9 cellular contexts compared by ENCODE assay signal in the genomic region with DNA sequence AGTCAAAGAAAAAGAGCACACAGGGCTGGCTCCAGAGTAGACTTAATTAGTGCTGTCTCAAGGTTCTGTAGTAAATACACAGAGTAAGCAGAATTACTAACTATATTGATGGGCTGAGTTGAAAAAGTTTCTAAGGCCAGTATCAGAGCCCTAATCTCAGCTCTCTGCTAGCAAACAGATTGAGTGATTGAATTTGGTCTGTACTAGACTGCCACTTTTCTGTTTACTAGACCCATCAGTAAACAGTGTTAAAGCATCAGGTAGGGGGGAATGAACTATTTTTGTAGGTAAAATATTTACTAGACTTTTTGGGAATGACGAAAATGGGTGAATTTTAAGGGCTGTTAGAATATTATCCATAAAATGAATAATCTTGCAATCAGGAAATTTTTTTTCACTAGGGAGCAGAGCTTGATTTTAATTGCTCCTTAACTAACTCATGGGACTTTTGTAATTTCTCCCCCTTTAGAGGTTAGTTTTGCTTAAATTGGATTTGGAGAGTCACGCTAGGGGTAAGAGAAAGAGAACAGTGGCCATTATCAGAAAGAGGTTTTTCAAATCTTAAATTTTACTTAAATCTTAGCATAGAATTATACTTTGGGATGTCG. TPM values are rescaled to one million over a fixed set of nuclear protein-coding genes. Genes with fewer than 3 reads are reported as not detected.
A peak's percentile ranks its signal among the peaks of the same experiment; 100 is the strongest.
DNase-seq lines count a peak whose midpoint lies in the region; ATAC-seq and TF ChIP-seq lines count a peak whose summit lies in the region.
"Had no signal": no experiment of that assay in that cellular context is flagged by ENCODE, and none has a peak within 500 bp of the region (broad histone marks: within the 10 kb centered on the region; RNA-seq: fewer than 3 reads in every experiment).

No MANE protein-coding gene starts in this region.

- no peak for TF ChIP-seq CTCF in A673 (conservative IDR thresholded peaks at IDR 0.05; ENCODE audit: low read depth, low read length)

- no peak for ATAC-seq in natural killer cell treated with Interleukin-12 subunit alpha and Interleukin-12 subunit beta and Interleukin-15 and Interleukin-18, amount 100 ng/mL, for 72 hours
- no peak for ATAC-seq in HG02623 (IDR thresholded peaks at IDR 0.05; ENCODE audit: unreplicated experiment)

- H3K4me3 Mint-ChIP-seq in natural killer cell treated with Interleukin-12 subunit alpha and Interleukin-12 subunit beta and Interleukin-15 and Interleukin-18, amount 100 ng/mL, for 72 hours: peak overlapping the region; percentile 65

- intact Hi-C loops in A673 (cut with micrococcal nuclease; ENCODE audit: unreplicated experiment): no loop called here

- H3K27ac ChIP-seq in A673 (ENCODE audit: low read depth, low read length, poor library complexity, severe bottlenecking): no peak overlapping the region
- H3K27ac ChIP-seq in ectodermal cell (ENCODE audit: insufficient read depth, low read depth, low read length, poor library complexity, severe bottlenecking): no peak overlapping the region

- no peak for DNase-seq in A673 (ENCODE audit: low spot score)
- DNase-seq in MG63: no peak
- no peak for DNase-seq in natural killer cell treated with Interleukin-12 subunit alpha and Interleukin-12 subunit beta and Interleukin-15 and Interleukin-18, amount 100 ng/mL, for 72 hours (ENCODE audit: low spot score)
- no peak for DNase-seq in OCI-M2 (lab: John Stamatoyannopoulos, UW; ENCODE audit: unreplicated experiment)
- DNase-seq in NCI-H1694 treated with DMSO at 0.1 percent for 48 hours (lab: John Stamatoyannopoulos, UW): no peak
- no peak for DNase-seq in NCI-H748 treated with DMSO at 0.1 percent for 48 hours (lab: John Stamatoyannopoulos, UW)
- DNase-seq: NCI-H1417 treated with DMSO at 0.1 percent for 48 hours had no signal

- H3K4me1 ChIP-seq in A673 (ENCODE audit: insufficient read depth, low read length, poor library complexity, severe bottlenecking) (no peaks in the 10 kb centered on the region), ectodermal cell (ENCODE audit: control insufficient read depth, insufficient read depth, low read length) (peaks cover 2% of the 10 kb centered on the region)

- 48 to 66% methylated on average over 2 of the region's 3 CpGs for WGBS in ectodermal cell, 2 experiments

- H3K36me3 ChIP-seq in A673 (ENCODE audit: insufficient read depth, low read length, poor library complexity, severe bottlenecking) (no peaks in the 10 kb centered on the region), MG63 (no peaks in the 10 kb centered on the region), ectodermal cell (ENCODE audit: control insufficient read depth, insufficient read depth, low read length) (no peaks in the 10 kb centered on the region)

- H3K27me3 ChIP-seq in A673 (replicated peaks; ENCODE audit: insufficient read depth, low read depth, low read length, poor library complexity): peaks cover 48% of the 10 kb centered on the region
- H3K27me3 ChIP-seq in MG63: peaks cover 14% of the 10 kb centered on the region
- peaks cover 18% of the 10 kb centered on the region for H3K27me3 ChIP-seq in ectodermal cell (ENCODE audit: control insufficient read depth, insufficient read depth, low read length, poor library complexity, severe bottlenecking)

- BruUV-seq in A673 (replicated peaks; lab: Mats Ljungman, UMichigan): no TSS peak

- no peaks in the 10 kb centered on the region for H3K36me3 Mint-ChIP-seq in natural killer cell treated with Interleukin-12 subunit alpha and Interleukin-12 subunit beta and Interleukin-15 and Interleukin-18, amount 100 ng/mL, for 72 hours

- H3K9me3 ChIP-seq in A673 (ENCODE audit: low read depth, low read length, poor library complexity, severe bottlenecking) (no peaks in the 10 kb centered on the region), MG63 (peaks cover 2% of the 10 kb centered on the region; the same call in 1 of the 2 replicates), ectodermal cell (ENCODE audit: control insufficient read depth, low read length) (no peaks in the 10 kb centered on the region)

- H3K4me3 ChIP-seq in A673 (ENCODE audit: low read depth, low read length, poor library complexity, severe bottlenecking) (peak overlapping the region; percentile 36), MG63 (peak overlapping the region; percentile 41), ectodermal cell (ENCODE audit: insufficient read depth, low read depth, low read length) (peak overlapping the region; percentile 36)

- H3K27me3 Mint-ChIP-seq in natural killer cell treated with Interleukin-12 subunit alpha and Interleukin-12 subunit beta and Interleukin-15 and Interleukin-18, amount 100 ng/mL, for 72 hours: peaks cover 14 to 20% of the 10 kb centered on the region in 2 donors

- H3K9me3 Mint-ChIP-seq in natural killer cell treated with Interleukin-12 subunit alpha and Interleukin-12 subunit beta and Interleukin-15 and Interleukin-18, amount 100 ng/mL, for 72 hours: no peaks in the 10 kb centered on the region

- POLR2A ChIA-PET in A673 (lab: Charles Lee; ENCODE audit: low non-redundant PET): no interaction called here

- peaks cover 26 to 29% of the 10 kb centered on the region in 2 donors for H3K4me1 Mint-ChIP-seq in natural killer cell treated with Interleukin-12 subunit alpha and Interleukin-12 subunit beta and Interleukin-15 and Interleukin-18, amount 100 ng/mL, for 72 hours (ENCODE audit: low read depth in 2 of 2)

- CTCF ChIA-PET in A673 (lab: Charles Lee): interaction anchor here (0.6 kb wide), 1 partner anchor 156 kb away, joined by 6 read pairs; no protein-coding TSS in a partner anchor

- H3K27ac Mint-ChIP-seq in natural killer cell treated with Interleukin-12 subunit alpha and Interleukin-12 subunit beta and Interleukin-15 and Interleukin-18, amount 100 ng/mL, for 72 hours: peak overlapping the region in 1 of 2 donors; percentile 22

RNA-seq across cellular contexts. Expression of gene RASGEF1A, which starts 37.3 kb away (rescaled TPM):
- 0.35 TPM in 1 of 2 replicates, not detected in the other for total RNA-seq in A673 (2021)
- total RNA-seq in MG63 (2014; rRNA removed; shearing (Covaris generic); ENCODE audit: low replicate concordance): 0.30 TPM in 1 of 2 replicates, not detected in the other
- 5.8 TPM for polyA plus RNA-seq in ectodermal cell (2013, experiment 1 of 4)
- polyA plus RNA-seq in ectodermal cell (2013, experiment 2 of 4): 4.3 TPM
- polyA plus RNA-seq in ectodermal cell (2013, experiment 3 of 4): 3.8 TPM
- 4.6 TPM for polyA plus RNA-seq in ectodermal cell (2013, experiment 4 of 4)
- 1 to 10 TPM in 1 of 2 donors, under 1 TPM in 1; 0.69 to 1.1 TPM for total RNA-seq in natural killer cell treated with Interleukin-12 subunit alpha and Interleukin-12 subunit beta and Interleukin-15 and Interleukin-18, amount 100 ng/mL, for 72 hours
